28 cellular contexts compared by ENCODE assay signal in the genomic region with DNA sequence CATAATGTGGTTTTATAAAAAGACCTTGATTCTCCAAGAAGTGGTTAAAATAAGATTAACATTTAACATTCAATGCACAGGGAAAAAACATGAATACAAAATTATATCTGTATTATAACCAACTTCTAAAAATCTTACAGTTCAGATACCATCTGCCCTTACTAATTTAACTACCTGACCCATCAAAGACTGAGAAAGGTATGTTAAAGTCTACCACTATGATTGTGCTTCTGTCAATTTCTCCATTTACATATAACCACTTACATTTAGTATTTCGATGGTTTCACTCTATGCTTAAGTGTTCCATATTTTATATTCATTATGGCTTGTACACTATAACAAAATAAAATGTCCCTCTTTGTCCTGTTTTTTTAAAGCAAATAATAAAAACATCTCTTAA.
"Had no signal": no experiment of that assay in that cellular context is flagged by ENCODE, and none has a peak within 500 bp of the region (broad histone marks: within the 10 kb centered on the region; RNA-seq: fewer than 3 reads in every experiment).

No MANE protein-coding gene starts in this region.

- H3K4me1 Mint-ChIP-seq: neural crest cell had no signal

- H3K27ac Mint-ChIP-seq: activated CD4-positive, alpha-beta memory T cell treated with anti-CD3 and anti-CD28 coated beads, Interleukin-2, amount 10 ng/mL, durations not matched to agents 7 days and 5 days; activated CD4-positive, alpha-beta T cell treated with anti-CD3 and anti-CD28 coated beads, Interleukin-2, amount 10 ng/mL, durations not matched to agents 7 days and 5 days had no signal

- ATAC-seq: esophagus mucosa, left colon, right cardiac atrium had no signal

- H3K27ac ChIP-seq: ascending aorta, cardiac muscle cell, parathyroid adenoma, tibial nerve had no signal

- H3K27me3 ChIP-seq: ascending aorta, cardiac muscle cell, tibial nerve had no signal

- H3K9me3 ChIP-seq: ascending aorta, tibial nerve had no signal

- H3K4me3 Mint-ChIP-seq: activated CD4-positive, alpha-beta memory T cell treated with anti-CD3 and anti-CD28 coated beads, Interleukin-2, amount 10 ng/mL, durations not matched to agents 7 days and 5 days; activated CD4-positive, alpha-beta T cell treated with anti-CD3 and anti-CD28 coated beads, Interleukin-2, amount 10 ng/mL, durations not matched to agents 7 days and 5 days; activated naive CD8-positive, alpha-beta T cell; brain; immature natural killer cell; mesothelial cell of epicardium; naive B cell; neural crest cell had no signal

- DNase-seq: activated CD4-positive, alpha-beta memory T cell treated with anti-CD3 and anti-CD28 coated beads, Interleukin-2, amount 10 ng/mL, durations not matched to agents 7 days and 5 days; activated CD4-positive, alpha-beta T cell treated with anti-CD3 and anti-CD28 coated beads, Interleukin-2, amount 10 ng/mL, durations not matched to agents 7 days and 5 days; activated CD8-positive, alpha-beta memory T cell treated with anti-CD3 and anti-CD28 coated beads, Interleukin-2, amount 50 U/mL, for 48 hours; activated gamma-delta T cell; cortex of kidney; foreskin fibroblast; head of caudate nucleus; hippocampal formation; immature natural killer cell; kidney; left colon; mammary epithelial cell; naive B cell; nucleus accumbens; right cardiac atrium; stimulated activated CD4-positive, alpha-beta T cell treated with anti-CD3 and anti-CD28 coated beads, Interleukin-15, amount 100 ng/mL, for 24 hours; stimulated activated CD4-positive, alpha-beta T cell treated with anti-CD3 and anti-CD28 coated beads, Interleukin-2, amount 100 ng/mL, for 24 hours; stimulated activated naive CD4-positive, alpha-beta T cell; T-helper 1 cell had no signal

- H3K27me3 Mint-ChIP-seq: activated CD4-positive, alpha-beta memory T cell treated with anti-CD3 and anti-CD28 coated beads, Interleukin-2, amount 10 ng/mL, durations not matched to agents 7 days and 5 days; activated CD4-positive, alpha-beta T cell treated with anti-CD3 and anti-CD28 coated beads, Interleukin-2, amount 10 ng/mL, durations not matched to agents 7 days and 5 days; activated naive CD8-positive, alpha-beta T cell; brain; naive B cell had no signal

- H3K9me3 Mint-ChIP-seq: activated CD4-positive, alpha-beta memory T cell treated with anti-CD3 and anti-CD28 coated beads, Interleukin-2, amount 10 ng/mL, durations not matched to agents 7 days and 5 days; activated CD4-positive, alpha-beta T cell treated with anti-CD3 and anti-CD28 coated beads, Interleukin-2, amount 10 ng/mL, durations not matched to agents 7 days and 5 days; brain; immature natural killer cell; mesothelial cell of epicardium; naive B cell; neural crest cell had no signal

- H3K4me3 ChIP-seq: ascending aorta, cardiac muscle cell, tibial nerve had no signal
